ENCODE assay signal across 22 cellular contexts in genomic region chr1:73783367-73783766, GRCh38.
"Had no signal": no experiment of that assay in that cellular context is flagged by ENCODE, and none has a peak within 500 bp of the region (broad histone marks: within the 10 kb centered on the region; RNA-seq: fewer than 3 reads in every experiment).

No MANE protein-coding gene starts in this region.

- H3K27me3 ChIP-seq: esophagus muscularis mucosa, tibial nerve had no signal

- H3K4me1 ChIP-seq: esophagus muscularis mucosa, tibial nerve had no signal

- H3K4me3 Mint-ChIP-seq: activated CD4-positive, alpha-beta memory T cell treated with anti-CD3 and anti-CD28 coated beads, Interleukin-2, amount 10 ng/mL, durations not matched to agents 7 days and 5 days; activated CD4-positive, alpha-beta T cell treated with anti-CD3 and anti-CD28 coated beads, Interleukin-2, amount 10 ng/mL, durations not matched to agents 7 days and 5 days; activated T-cell treated with anti-CD3 and anti-CD28 coated beads, Interleukin-2, amount 50 U/mL, for 24 hours; activated T-helper 17 cell treated with anti-CD3 and anti-CD28 coated beads, Interleukin-2, amount 50 U/mL, for 72 hours; dendritic cell treated with granulocyte-macrophage colony-stimulating factor and Interleukin-4, amounts not matched to agents 40 ng/mL and 50 ng/mL, for 4 days; mesothelial cell of epicardium; naive thymus-derived CD4-positive, alpha-beta T cell; T-helper 1 cell treated with Interleukin-12 subunit alpha and Interleukin-12 subunit beta and Interleukin-4 antibody, amounts not matched to agents 30 μg/mL and 1 μg/mL, for 36 hours had no signal

- H3K36me3 Mint-ChIP-seq: mesothelial cell of epicardium; naive thymus-derived CD4-positive, alpha-beta T cell had no signal

- DNase-seq: activated CD4-positive, alpha-beta memory T cell treated with anti-CD3 and anti-CD28 coated beads, Interleukin-2, amount 10 ng/mL, durations not matched to agents 7 days and 5 days; activated CD4-positive, alpha-beta T cell treated with anti-CD3 and anti-CD28 coated beads for 1 hour; activated CD4-positive, alpha-beta T cell treated with anti-CD3 and anti-CD28 coated beads, Interleukin-2, amount 10 ng/mL, durations not matched to agents 7 days and 5 days; activated CD8-positive, alpha-beta memory T cell treated with anti-CD3 and anti-CD28 coated beads, Interleukin-2, amount 50 U/mL, for 48 hours; activated gamma-delta T cell treated with Interleukin-2 at 50 U/mL for 16 hours; activated naive CD4-positive, alpha-beta T cell treated with anti-CD3 and anti-CD28 coated beads, Interleukin-2, amount 50 U/mL, for 16 hours; activated T-cell treated with anti-CD3 and anti-CD28 coated beads, Interleukin-2, amount 50 U/mL, for 24 hours; amniotic stem cell; central memory CD4-positive, alpha-beta T cell; left ventricle myocardium superior; naive thymus-derived CD4-positive, alpha-beta T cell; occipital lobe; right cardiac atrium; stimulated activated CD4-positive, alpha-beta T cell treated with anti-CD3 and anti-CD28 coated beads, Interleukin-2, amount 100 ng/mL, for 48 hours; stimulated activated naive CD4-positive, alpha-beta T cell treated with Interleukin-2 at 50 U/mL for 16 hours; T-helper 9 cell had no signal

- H3K4me3 ChIP-seq: esophagus muscularis mucosa, tibial nerve had no signal

- H3K27ac Mint-ChIP-seq: activated CD4-positive, alpha-beta memory T cell treated with anti-CD3 and anti-CD28 coated beads, Interleukin-2, amount 10 ng/mL, durations not matched to agents 7 days and 5 days; activated CD4-positive, alpha-beta T cell treated with anti-CD3 and anti-CD28 coated beads, Interleukin-2, amount 10 ng/mL, durations not matched to agents 7 days and 5 days; activated T-cell treated with anti-CD3 and anti-CD28 coated beads, Interleukin-2, amount 50 U/mL, for 24 hours; activated T-helper 17 cell treated with anti-CD3 and anti-CD28 coated beads, Interleukin-2, amount 50 U/mL, for 72 hours; dendritic cell treated with granulocyte-macrophage colony-stimulating factor and Interleukin-4, amounts not matched to agents 40 ng/mL and 50 ng/mL, for 4 days; mesothelial cell of epicardium; naive thymus-derived CD4-positive, alpha-beta T cell; T-helper 1 cell treated with Interleukin-12 subunit alpha and Interleukin-12 subunit beta and Interleukin-4 antibody, amounts not matched to agents 30 μg/mL and 1 μg/mL, for 36 hours had no signal

- H3K4me1 Mint-ChIP-seq: activated CD4-positive, alpha-beta memory T cell treated with anti-CD3 and anti-CD28 coated beads, Interleukin-2, amount 10 ng/mL, durations not matched to agents 7 days and 5 days; activated CD4-positive, alpha-beta T cell treated with anti-CD3 and anti-CD28 coated beads, Interleukin-2, amount 10 ng/mL, durations not matched to agents 7 days and 5 days; activated T-helper 17 cell treated with anti-CD3 and anti-CD28 coated beads, Interleukin-2, amount 50 U/mL, for 72 hours; mesothelial cell of epicardium; naive thymus-derived CD4-positive, alpha-beta T cell had no signal

- H3K9me3 ChIP-seq: esophagus muscularis mucosa had no signal

- ATAC-seq: activated T-helper 17 cell treated with anti-CD3 and anti-CD28 coated beads, Interleukin-2, amount 50 U/mL, for 72 hours; left ventricle myocardium superior; naive thymus-derived CD4-positive, alpha-beta T cell; right cardiac atrium had no signal

- H3K36me3 ChIP-seq: esophagus muscularis mucosa, tibial nerve had no signal

- H3K9me3 Mint-ChIP-seq: activated CD4-positive, alpha-beta memory T cell treated with anti-CD3 and anti-CD28 coated beads, Interleukin-2, amount 10 ng/mL, durations not matched to agents 7 days and 5 days; activated CD4-positive, alpha-beta T cell treated with anti-CD3 and anti-CD28 coated beads, Interleukin-2, amount 10 ng/mL, durations not matched to agents 7 days and 5 days; T-helper 1 cell treated with Interleukin-12 subunit alpha and Interleukin-12 subunit beta and Interleukin-4 antibody, amounts not matched to agents 30 μg/mL and 1 μg/mL, for 36 hours had no signal

- H3K27me3 Mint-ChIP-seq: activated CD4-positive, alpha-beta memory T cell treated with anti-CD3 and anti-CD28 coated beads, Interleukin-2, amount 10 ng/mL, durations not matched to agents 7 days and 5 days; activated CD4-positive, alpha-beta T cell treated with anti-CD3 and anti-CD28 coated beads, Interleukin-2, amount 10 ng/mL, durations not matched to agents 7 days and 5 days; activated T-cell treated with anti-CD3 and anti-CD28 coated beads, Interleukin-2, amount 50 U/mL, for 24 hours; activated T-helper 17 cell treated with anti-CD3 and anti-CD28 coated beads, Interleukin-2, amount 50 U/mL, for 72 hours; dendritic cell treated with granulocyte-macrophage colony-stimulating factor and Interleukin-4, amounts not matched to agents 40 ng/mL and 50 ng/mL, for 4 days had no signal

- H3K27ac ChIP-seq: esophagus muscularis mucosa, tibial nerve had no signal
